In the genomic region with DNA sequence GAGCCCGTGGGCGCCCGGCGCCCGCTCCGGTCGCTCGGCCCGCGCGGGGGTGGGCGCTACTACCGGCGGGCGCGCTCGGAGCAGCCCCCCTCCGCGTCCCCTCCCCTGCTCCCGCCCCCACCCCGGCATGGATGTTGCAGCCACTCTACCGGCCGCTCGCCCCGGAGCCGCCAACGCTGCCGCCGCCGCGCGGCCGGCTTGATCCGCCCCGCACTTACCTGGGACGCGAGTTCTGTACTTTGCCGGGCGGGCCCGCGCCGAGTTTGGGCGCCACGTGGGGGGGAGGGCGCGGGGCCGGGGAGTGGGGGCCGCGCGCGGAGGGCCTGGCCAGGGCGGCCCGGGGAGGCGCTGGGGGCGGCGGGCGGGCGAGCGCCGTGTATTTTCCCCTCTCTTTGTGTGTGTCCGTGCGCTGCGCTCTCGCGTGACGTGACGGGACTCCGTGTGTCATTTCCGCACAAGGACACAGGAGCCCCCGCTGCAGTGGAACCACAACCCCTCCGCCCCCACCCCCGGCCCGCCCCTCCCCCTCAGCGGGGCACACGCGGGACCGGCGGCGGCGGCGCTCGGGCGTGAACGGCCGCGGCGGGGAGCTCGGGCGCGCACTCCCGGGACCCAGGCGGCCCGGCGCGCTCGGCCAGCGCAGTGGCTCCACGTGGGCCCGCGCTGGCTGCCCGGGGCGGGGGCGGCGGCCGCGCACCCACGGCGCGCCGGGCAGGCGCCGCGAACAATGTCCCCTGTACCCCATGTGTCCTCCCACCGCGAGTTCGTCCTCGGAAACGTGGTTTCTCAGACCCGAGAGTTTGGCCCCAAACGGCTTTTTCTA, we compare ENCODE assay signal across 8 cellular contexts. TPM values are rescaled to one million over a fixed set of nuclear protein-coding genes. Genes with fewer than 3 reads are reported as not detected.
DNase-seq lines count a peak whose midpoint lies in the region; ATAC-seq and TF ChIP-seq lines count a peak whose summit lies in the region.

A gene (minus strand): TSS at position 644 of the 823 bp plus-strand sequence. CDS start 16,230 bp downstream, outside the sequence.

- H3K9me3 ChIP-seq in CD4-positive, alpha-beta memory T cell (ENCODE audit: control insufficient read depth in 1 of 2, low read length in 2 of 2), result no peaks in the 10 kb centered on the region
- no peaks in the 10 kb centered on the region for H3K9me3 ChIP-seq in HUES48 (ENCODE audit: control insufficient read depth, insufficient read depth, low read length)

- CTCF ChIA-PET in CD4-positive, alpha-beta memory T cell (lab: Charles Lee; ENCODE audit: partially characterized antibody), result interaction anchor here (1.2 to 1.3 kb wide), 2 partner anchors 10 to 86 kb away, joined by 3 to 4 read pairs; no protein-coding TSS in a partner anchor

- peak within 1 kb of the TSS; percentile 85 to 94 (median 86) for H3K4me3 Mint-ChIP-seq in CD4-positive, alpha-beta memory T cell

- H3K4me3 ChIP-seq in CD4-positive, alpha-beta memory T cell (ENCODE audit: low read length in 2 of 2), result peak within 1 kb of the TSS; percentile 50 to 55
- H3K4me3 ChIP-seq in HUES48 (ENCODE audit: low read depth, low read length) (peak within 1 kb of the TSS; percentile 72), coronary artery (peak within 1 kb of the TSS; percentile 96), lower leg skin (ENCODE audit: low read depth, poor library complexity, severe bottlenecking) (peak within 1 kb of the TSS; percentile 43)

- H3K4me1 Mint-ChIP-seq in CD4-positive, alpha-beta memory T cell, result peaks cover 8 to 18% (median 13%) of the 10 kb centered on the region in 4 donors

- H3K9ac ChIP-seq in HUES48 (ENCODE audit: low read depth, low read length), result peak within 1 kb of the TSS; percentile 97

- ATAC-seq in GM21360 (IDR thresholded peaks at IDR 0.05; ENCODE audit: unreplicated experiment), result peak; percentile 20

- DNase-seq in CD4-positive, alpha-beta memory T cell, result peak; percentile 32 to 55 (median 42)
- peak; percentile 43 for DNase-seq in activated CD4-positive, CD25-positive, alpha-beta regulatory T cell treated with anti-CD3 and anti-CD28 coated beads, Interleukin-2, amount 50 U/mL, for 72 hours
- no peak for DNase-seq in coronary artery (ENCODE audit: low spot score)
- DNase-seq in lower leg skin (ENCODE audit: low spot score in 2 of 2), result peak in 1 of 2 donors; percentile 85
- DNase-seq in stimulated activated CD8-positive, alpha-beta memory T cell treated with anti-CD3 and anti-CD28 coated beads, Interleukin-4, amount 100 ng/mL, for 24 hours (ENCODE audit: low read depth), result peak; percentile 20
- DNase-seq in GF-D8 (lab: John Stamatoyannopoulos, UW), result no peak

- 1% methylated on average over 9 to 23 of the region's 120 CpGs for WGBS in lower leg skin, 2 donors

- no peak within 1 kb of the TSS for H3K27ac ChIP-seq in CD4-positive, alpha-beta memory T cell (ENCODE audit: low read depth, low read length)
- H3K27ac ChIP-seq in HUES48 (ENCODE audit: low read depth, low read length), result peak within 1 kb of the TSS; percentile 100
- H3K27ac ChIP-seq in coronary artery, result peak within 1 kb of the TSS; percentile 38 to 80

- peaks cover 0 to 2% (median 0%) of the 10 kb centered on the region in 8 donors for H3K9me3 Mint-ChIP-seq in CD4-positive, alpha-beta memory T cell

- POLR2A ChIA-PET in CD4-positive, alpha-beta memory T cell (lab: Charles Lee; ENCODE audit: partially characterized antibody), result interaction anchor here (0.6 to 1.3 kb wide), 2 partner anchors 344 to 797 kb away, joined by 3 to 4 read pairs; a partner anchor contains a TSS

- TF ChIP-seq CTCF in coronary artery (IDR thresholded peaks at IDR 0.05) (no peak), lower leg skin (IDR thresholded peaks at IDR 0.05) (no peak)

- H3K27ac Mint-ChIP-seq in CD4-positive, alpha-beta memory T cell, result peak within 1 kb of the TSS in 5 of 7 donors; percentile 17 to 82 (median 61)

- H3K36me3 Mint-ChIP-seq in CD4-positive, alpha-beta memory T cell, result peaks cover 0 to 5% of the 10 kb centered on the region in 2 donors

- H3K27me3 Mint-ChIP-seq in CD4-positive, alpha-beta memory T cell, result peaks cover 3 to 5% of the 10 kb centered on the region in 2 donors

- no peak for TF ChIP-seq POLR2A in lower leg skin (IDR thresholded peaks at IDR 0.05)

- peaks cover 5% of the 10 kb centered on the region for H3K27me3 ChIP-seq in CD4-positive, alpha-beta memory T cell (ENCODE audit: insufficient read depth, low read length)
- H3K27me3 ChIP-seq in HUES48 (ENCODE audit: control insufficient read depth, insufficient read depth, low read length), result no peaks in the 10 kb centered on the region

- no peaks in the 10 kb centered on the region for H3K36me3 ChIP-seq in CD4-positive, alpha-beta memory T cell (ENCODE audit: insufficient read depth, low read length)
- H3K36me3 ChIP-seq in HUES48 (ENCODE audit: control insufficient read depth, insufficient read depth, low read length), result no peaks in the 10 kb centered on the region

- H3K4me1 ChIP-seq in CD4-positive, alpha-beta memory T cell (ENCODE audit: insufficient read depth, low read length), result peaks cover 19% of the 10 kb centered on the region
- H3K4me1 ChIP-seq in HUES48 (ENCODE audit: control insufficient read depth, insufficient read depth, low read length), result peaks cover 39% of the 10 kb centered on the region

- intact Hi-C loops in CD4-positive, alpha-beta memory T cell (cut with micrococcal nuclease), result loop anchor here (1.0 to 10.0 kb wide), 4 partner anchors 87 to 670 kb away; a partner anchor contains a TSS
- intact Hi-C loops in lower leg skin (cut with DNase I; ENCODE audit: low total_unique reads), result no loop called here

RNA-seq across cellular contexts. Expression of the gene that starts here (rescaled TPM):
- 1 to 10 TPM in 1 of 2 experiments, under 1 TPM in 1; 0.94 to 1.1 TPM for total RNA-seq in CD4-positive, alpha-beta memory T cell
- under 1 TPM in 1 of 2 donors, not detected in 1; 0.63 TPM for polyA plus RNA-seq in CD4-positive, alpha-beta memory T cell
- total RNA-seq in lower leg skin, result 1 to 10 TPM; 1.1 to 1.8 (median 1.4) TPM

Comparison
In these comparisons a context has a peak if more than half of its experiments do, and no peak if none do; other contexts are left out.
1. DNase-seq: peak in CD4-positive, alpha-beta memory T cell (5 of 5), activated CD4-positive, CD25-positive, alpha-beta regulatory T cell treated with anti-CD3 and anti-CD28 coated beads, Interleukin-2, amount 50 U/mL, for 72 hours (single experiment) and stimulated activated CD8-positive, alpha-beta memory T cell treated with anti-CD3 and anti-CD28 coated beads, Interleukin-4, amount 100 ng/mL, for 24 hours (single experiment); none in coronary artery (single experiment) and GF-D8 (single experiment).
2. H3K4me3 ChIP-seq: peak in every context shown above with its lines; median percentile 96 in coronary artery; 72 in HUES48; 52 in CD4-positive, alpha-beta memory T cell; 43 in lower leg skin.